ENCODE assay signal across 8 cellular contexts in the genomic region with DNA sequence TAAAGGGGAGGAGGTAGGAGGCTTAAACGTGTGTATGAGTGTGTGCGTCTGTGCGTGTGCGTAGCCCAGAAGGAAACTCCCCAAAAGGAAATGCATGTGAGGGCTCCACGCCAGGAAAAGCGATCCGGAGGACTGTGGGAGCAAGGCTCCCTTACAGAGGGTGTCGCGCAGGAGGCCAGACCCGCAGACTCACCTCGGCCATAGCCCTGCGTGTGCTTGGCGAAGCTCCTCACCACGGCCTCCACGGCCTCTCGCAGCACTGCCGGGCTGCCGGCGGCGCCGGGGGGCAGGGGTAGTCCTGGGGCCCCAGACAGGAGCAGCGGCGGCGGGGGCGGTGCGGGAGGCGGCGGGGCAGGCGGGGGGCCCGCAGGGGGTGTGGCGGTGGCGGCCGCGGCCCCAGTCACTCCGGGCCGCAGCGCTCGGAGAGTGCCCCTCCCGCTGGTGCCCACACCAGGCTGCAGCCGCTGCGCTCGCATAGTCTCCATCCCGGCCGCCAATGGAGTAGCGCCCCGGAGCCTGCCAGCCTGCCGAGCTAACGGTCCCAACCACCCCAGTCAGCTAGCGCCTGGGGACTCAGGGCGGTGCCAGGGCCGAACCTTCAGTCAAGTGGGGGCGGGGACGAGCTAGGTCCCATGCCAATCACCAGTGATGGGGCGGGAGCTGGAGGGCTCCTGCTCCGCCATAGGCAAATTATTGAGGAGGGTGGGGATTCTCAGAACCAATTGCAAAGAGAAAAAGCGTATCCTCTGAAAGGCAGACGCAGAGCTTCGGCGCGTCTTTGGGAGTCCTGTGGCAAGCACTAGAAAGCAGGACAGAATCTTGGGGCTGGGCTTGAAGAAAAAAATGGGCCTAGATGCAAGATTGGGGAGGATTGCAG. TPM values are rescaled to one million over a fixed set of nuclear protein-coding genes. Genes with fewer than 3 reads are reported as not detected.
DNase-seq lines count a peak whose midpoint lies in the region; ATAC-seq and TF ChIP-seq lines count a peak whose summit lies in the region.

A gene (minus strand): TSS at position 575 of the 877 bp plus-strand sequence. CDS start 90 bp downstream, at position 485.

- POLR2A ChIA-PET in PC-9 (lab: Charles Lee; ENCODE audit: unreplicated experiment): interaction anchor here (0.6 to 0.7 kb wide), 5 partner anchors 11 to 52 kb away, joined by 3 to 7 read pairs (median 4); a partner anchor contains a TSS

- H3K27me3 ChIP-seq in PC-9 (ENCODE audit: insufficient read depth, low read depth): peaks cover 53% of the 10 kb centered on the region
- H3K27me3 ChIP-seq in mucosa of rectum (ENCODE audit: control insufficient read depth in 2 of 2, insufficient read depth in 2 of 2, low read length in 2 of 2): peaks cover 14 to 28% of the 10 kb centered on the region in 2 donors

- H3K36me3 ChIP-seq in PC-9 (ENCODE audit: low read depth): no peaks in the 10 kb centered on the region
- no peaks in the 10 kb centered on the region for H3K36me3 ChIP-seq in mucosa of rectum (ENCODE audit: control insufficient read depth in 2 of 2, insufficient read depth in 2 of 2, low read length in 2 of 2)

- intact Hi-C loops in PC-9 (cut with micrococcal nuclease; ENCODE audit: unreplicated experiment): no loop called here

- H3K9me2 ChIP-seq in PC-9 (ENCODE audit: insufficient read depth): no peaks in the 10 kb centered on the region

- H3K4me1 ChIP-seq in PC-9 (replicated peaks; ENCODE audit: insufficient read depth) (peaks cover 12% of the 10 kb centered on the region), mucosa of rectum (ENCODE audit: control insufficient read depth in 2 of 2, insufficient read depth in 2 of 2, low read length in 2 of 2) (peaks cover 34 to 53% of the 10 kb centered on the region in 2 donors)

- H3K9me3 ChIP-seq in PC-9 (ENCODE audit: insufficient read depth, low read depth) (no peaks in the 10 kb centered on the region), mucosa of rectum (ENCODE audit: control insufficient read depth in 2 of 2, low read length in 2 of 2) (no peaks in the 10 kb centered on the region)

- H3K27ac ChIP-seq in PC-9: no peak within 1 kb of the TSS
- peak within 1 kb of the TSS; percentile 70 to 85 for H3K27ac ChIP-seq in mucosa of rectum (ENCODE audit: low read depth in 2 of 2, low read length in 2 of 2)

- peak within 1 kb of the TSS; percentile 5; the same call in 1 of the 2 replicates for H2AFZ ChIP-seq in PC-9

- TF ChIP-seq CTCF in PC-9 (conservative IDR thresholded peaks at IDR 0.05): no peak

- H3K79me2 ChIP-seq in PC-9 (ENCODE audit: low read depth): no peaks in the 10 kb centered on the region

- H3K4me3 ChIP-seq in Jurkat, Clone E6-1 (ENCODE audit: low read length): peak within 1 kb of the TSS; percentile 62
- H3K4me3 ChIP-seq in PC-9 (peak within 1 kb of the TSS; percentile 37; the same call in 1 of the 2 replicates), mucosa of rectum (ENCODE audit: low read length in 2 of 2) (peak within 1 kb of the TSS; percentile 63 to 79)

- peak within 1 kb of the TSS; percentile 82 for H3K4me2 ChIP-seq in PC-9

- H3K9ac ChIP-seq in mucosa of rectum (ENCODE audit: low read depth in 1 of 2, low read length in 2 of 2): peak within 1 kb of the TSS; percentile 57 to 68

- DNase-seq in DMS153 (lab: John Stamatoyannopoulos, UW): peak; percentile 95
- DNase-seq in Jurkat, Clone E6-1 (ENCODE audit: low read depth, low spot score): peak; percentile 96
- DNase-seq in PC-9: peak; percentile 85 to 91
- peak; percentile 93 for DNase-seq in activated T-cell treated with anti-CD3 and anti-CD28 coated beads, Interleukin-2, amount 50 U/mL, for 1 hour
- peak; percentile 96 to 97 for DNase-seq in erythroblast (lab: John Stamatoyannopoulos, UW)
- DNase-seq in stimulated activated CD8-positive, alpha-beta memory T cell treated with anti-CD3 and anti-CD28 coated beads, Interleukin-4, amount 100 ng/mL, for 48 hours: peak; percentile 96

- no peaks in the 10 kb centered on the region for H4K20me1 ChIP-seq in PC-9 (ENCODE audit: insufficient read depth)

- peaks cover 8% of the 10 kb centered on the region for H3F3A ChIP-seq in PC-9 (ENCODE audit: insufficient read depth, low read depth)

- no TSS peak for BruUV-seq in PC-9 (replicated peaks; lab: Mats Ljungman, UMichigan)

- peak; percentile 87 for TF ChIP-seq POLR2A in erythroblast (IDR thresholded peaks at IDR 0.05; ENCODE audit: low read length)

- peak; percentile 86 for ATAC-seq in GM21619 (IDR thresholded peaks at IDR 0.05; ENCODE audit: unreplicated experiment)

- CTCF ChIA-PET in PC-9 (lab: Charles Lee): interaction anchor here (0.9 to 1.1 kb wide), 2 partner anchors 30 to 66 kb away, joined by 3 to 4 read pairs; a partner anchor contains a TSS

RNA-seq across cellular contexts. Expression of the gene that starts here (rescaled TPM):
- 10.8 TPM for polyA plus RNA-seq in Jurkat, Clone E6-1 (2012; ENCODE audit: insufficient read depth, insufficient read length)
- 0.48 and 0.50 TPM in 2 replicates for total RNA-seq in PC-9 (2021)

Comparison
In these comparisons a context has a peak if more than half of its experiments do, and no peak if none do; other contexts are left out.
1. Peak in DNase-seq, H3K4me3 ChIP-seq and H3K4me2 ChIP-seq in PC-9; RNA of the gene not detected or under 1 TPM.